8 cellular contexts compared by ENCODE assay signal in the genomic region with DNA sequence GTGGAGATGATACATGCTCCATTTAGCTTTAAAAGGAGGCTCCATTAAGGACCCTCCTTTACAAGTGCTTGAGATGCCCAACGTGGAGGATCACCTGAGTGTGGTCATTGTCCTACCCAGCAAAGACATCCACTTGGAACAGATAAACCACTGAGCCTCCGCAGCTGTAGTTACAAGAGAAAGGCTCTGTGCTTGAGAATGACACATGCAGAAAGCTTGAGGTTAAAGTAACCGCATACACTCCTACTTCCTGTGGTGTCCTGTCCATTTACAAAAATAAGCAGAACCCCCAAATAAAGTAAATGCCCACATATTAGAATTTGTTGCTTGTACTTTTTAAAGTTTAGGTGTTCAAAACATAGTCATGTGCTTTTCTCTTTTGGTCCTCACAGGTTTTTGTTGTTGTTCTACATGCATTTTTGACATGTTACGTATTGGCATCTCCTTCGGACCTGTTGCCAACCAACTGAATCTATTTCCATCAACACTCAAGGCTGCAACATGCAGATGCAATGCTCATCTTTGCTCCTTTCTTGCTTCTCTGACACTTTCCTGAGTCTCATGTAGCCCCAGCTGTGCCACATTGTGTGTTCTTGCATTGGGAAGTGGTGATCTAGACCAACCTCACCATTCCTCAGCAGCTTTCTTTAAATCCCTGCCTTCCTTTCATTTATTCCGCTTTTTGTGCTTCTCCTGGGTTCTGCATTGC. TPM values are rescaled to one million over a fixed set of nuclear protein-coding genes. Genes with fewer than 3 reads are reported as not detected.
DNase-seq lines count a peak whose midpoint lies in the region; ATAC-seq lines count a peak whose summit lies in the region.

No MANE protein-coding gene starts in this region.

- ATAC-seq in GM18520 (IDR thresholded peaks at IDR 0.05; ENCODE audit: unreplicated experiment) (peak; percentile 81), HG02763 (IDR thresholded peaks at IDR 0.05; ENCODE audit: unreplicated experiment) (peak; percentile 92)

- H3K4me1 Mint-ChIP-seq in activated CD4-positive, alpha-beta T cell treated with anti-CD3 and anti-CD28 coated beads, Interleukin-2, amount 10 ng/mL, durations not matched to agents 7 days and 5 days = peaks cover 6% of the 10 kb centered on the region

- POLR2A ChIA-PET in activated CD4-positive, alpha-beta T cell treated with anti-CD3 and anti-CD28 coated beads, Interleukin-2, amount 10 ng/mL, durations not matched to agents 7 days and 5 days (lab: Charles Lee) = no interaction called here

- no peaks in the 10 kb centered on the region for H3K9me3 Mint-ChIP-seq in activated CD4-positive, alpha-beta T cell treated with anti-CD3 and anti-CD28 coated beads, Interleukin-2, amount 10 ng/mL, durations not matched to agents 7 days and 5 days

- H3K27me3 Mint-ChIP-seq in activated CD4-positive, alpha-beta T cell treated with anti-CD3 and anti-CD28 coated beads, Interleukin-2, amount 10 ng/mL, durations not matched to agents 7 days and 5 days = peaks cover 31% of the 10 kb centered on the region

- no peaks in the 10 kb centered on the region for H3K36me3 Mint-ChIP-seq in activated CD4-positive, alpha-beta T cell treated with anti-CD3 and anti-CD28 coated beads, Interleukin-2, amount 10 ng/mL, durations not matched to agents 7 days and 5 days (ENCODE audit: low read depth)

- H3K4me3 Mint-ChIP-seq in activated CD4-positive, alpha-beta T cell treated with anti-CD3 and anti-CD28 coated beads, Interleukin-2, amount 10 ng/mL, durations not matched to agents 7 days and 5 days = no peak overlapping the region

- no peak overlapping the region for H3K27ac Mint-ChIP-seq in activated CD4-positive, alpha-beta T cell treated with anti-CD3 and anti-CD28 coated beads, Interleukin-2, amount 10 ng/mL, durations not matched to agents 7 days and 5 days

- peak; percentile 45 for DNase-seq in NCI-H226
- peak; percentile 59 for DNase-seq in iris pigment epithelial cell (ENCODE audit: low read depth)
- no peak for DNase-seq in retina
- no peak for DNase-seq in activated naive CD4-positive, alpha-beta T cell treated with anti-CD3 and anti-CD28 coated beads, Interleukin-2, amount 50 U/mL, for 16 hours
- no peak for DNase-seq in activated CD8-positive, alpha-beta memory T cell treated with anti-CD3 and anti-CD28 coated beads for 24 hours
- no peak for DNase-seq in activated CD4-positive, alpha-beta T cell treated with anti-CD3 and anti-CD28 coated beads, Interleukin-2, amount 10 ng/mL, durations not matched to agents 7 days and 5 days

- CTCF ChIA-PET in activated CD4-positive, alpha-beta T cell treated with anti-CD3 and anti-CD28 coated beads, Interleukin-2, amount 10 ng/mL, durations not matched to agents 7 days and 5 days (lab: Charles Lee) = interaction anchor here (0.5 kb wide), 1 partner anchor 190 kb away, joined by 3 read pairs; no protein-coding TSS in a partner anchor

RNA-seq across cellular contexts. Expression of gene SERPINB7, which starts 56.0 kb away (rescaled TPM):
- total RNA-seq in activated CD4-positive, alpha-beta T cell treated with anti-CD3 and anti-CD28 coated beads, Interleukin-2, amount 10 ng/mL, durations not matched to agents 7 days and 5 days = not detected

RNA-seq across cellular contexts. Expression of gene SERPINB2, which starts 56.3 kb away (rescaled TPM):
- total RNA-seq in activated CD4-positive, alpha-beta T cell treated with anti-CD3 and anti-CD28 coated beads, Interleukin-2, amount 10 ng/mL, durations not matched to agents 7 days and 5 days = not detected

Comparison
In these comparisons a context has a peak if more than half of its experiments do, and no peak if none do; other contexts are left out.
1. DNase-seq: peak in NCI-H226 (single experiment) and iris pigment epithelial cell (single experiment); none in retina (single experiment), activated naive CD4-positive, alpha-beta T cell treated with anti-CD3 and anti-CD28 coated beads, Interleukin-2, amount 50 U/mL, for 16 hours (single experiment), activated CD8-positive, alpha-beta memory T cell treated with anti-CD3 and anti-CD28 coated beads for 24 hours (single experiment) and activated CD4-positive, alpha-beta T cell treated with anti-CD3 and anti-CD28 coated beads, Interleukin-2, amount 10 ng/mL, durations not matched to agents 7 days and 5 days (single experiment).